Comparison of ENCODE assay signal across 19 cellular contexts in the genomic region with DNA sequence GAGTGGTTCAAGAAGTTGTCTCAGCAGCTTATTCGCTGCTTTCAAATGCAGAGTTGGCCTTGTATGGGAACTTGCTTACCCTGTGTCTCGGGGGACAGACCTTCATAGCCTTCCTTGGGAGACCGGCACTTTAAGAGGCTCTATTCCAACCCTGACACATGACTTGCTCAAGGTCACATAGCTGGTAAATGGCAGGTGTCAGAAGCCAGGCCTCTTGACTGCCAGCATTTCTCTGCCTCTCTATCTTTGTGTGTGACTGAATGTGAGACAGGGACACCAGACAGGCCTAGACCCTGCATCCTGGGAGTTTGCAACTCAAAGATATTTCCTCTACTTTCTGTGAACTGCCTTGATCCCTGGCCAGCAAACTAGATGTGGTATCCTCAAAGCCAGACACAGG.
DNase-seq lines count a peak whose midpoint lies in the region; ATAC-seq lines count a peak whose summit lies in the region.
"Had no signal": no experiment of that assay in that cellular context is flagged by ENCODE, and none has a peak within 500 bp of the region (broad histone marks: within the 10 kb centered on the region; RNA-seq: fewer than 3 reads in every experiment).

No MANE protein-coding gene starts in this region.

- no peak overlapping the region for H3K4me3 Mint-ChIP-seq in stimulated activated naive CD8-positive, alpha-beta T cell treated with anti-CD3 and anti-CD28 coated beads, Interleukin-15, Interleukin-2, amounts not matched to agents 100 ng/mL and 50 ng/mL, for 24 hours
- H3K4me3 Mint-ChIP-seq in T-helper 17 cell, result no peak overlapping the region
- H3K4me3 Mint-ChIP-seq: brain had no signal

- peaks cover 66% of the 10 kb centered on the region for H3K4me1 Mint-ChIP-seq in stimulated activated naive CD8-positive, alpha-beta T cell treated with anti-CD3 and anti-CD28 coated beads, Interleukin-15, Interleukin-2, amounts not matched to agents 100 ng/mL and 50 ng/mL, for 24 hours (ENCODE audit: low read depth)
- peaks cover 48% of the 10 kb centered on the region for H3K4me1 Mint-ChIP-seq in T-helper 17 cell

- H3K9me3 Mint-ChIP-seq in stimulated activated naive CD8-positive, alpha-beta T cell treated with anti-CD3 and anti-CD28 coated beads, Interleukin-15, Interleukin-2, amounts not matched to agents 100 ng/mL and 50 ng/mL, for 24 hours, result no peaks in the 10 kb centered on the region
- H3K9me3 Mint-ChIP-seq: brain had no signal

- H3K27ac ChIP-seq in right cardiac atrium (ENCODE audit: low read length), result peak overlapping the region; percentile 68
- H3K27ac ChIP-seq: coronary artery, lower lobe of right lung, ovary had no signal

- no peak for ATAC-seq in stimulated activated naive CD8-positive, alpha-beta T cell treated with anti-CD3 and anti-CD28 coated beads, Interleukin-15, Interleukin-2, amounts not matched to agents 100 U/mL and 50 U/mL, for 24 hours
- ATAC-seq in T-helper 17 cell (no peak), right cardiac atrium (peak; percentile 49 to 53), HG02840 (IDR thresholded peaks at IDR 0.05; ENCODE audit: low FRiP score, unreplicated experiment) (no peak)
- ATAC-seq: lower lobe of right lung had no signal

- no peaks in the 10 kb centered on the region for H3K9me3 ChIP-seq in T-helper 17 cell (ENCODE audit: control insufficient read depth, low read length, poor library complexity, severe bottlenecking)
- H3K9me3 ChIP-seq in right cardiac atrium (ENCODE audit: control insufficient read depth, low read length), result no peaks in the 10 kb centered on the region
- H3K9me3 ChIP-seq: HAP-1, lower lobe of right lung, ovary, SK-N-SH, stomach had no signal

- DNase-seq in stimulated activated naive CD8-positive, alpha-beta T cell treated with anti-CD3 and anti-CD28 coated beads, Interleukin-15, Interleukin-2, amounts not matched to agents 100 U/mL and 50 U/mL, for 24 hours, result no peak
- DNase-seq in T-helper 17 cell, result no peak
- DNase-seq in right cardiac atrium, result no peak
- no peak for DNase-seq in NCI-H1694 (lab: John Stamatoyannopoulos, UW)
- no peak for DNase-seq in NCI-H1048 (lab: John Stamatoyannopoulos, UW)
- DNase-seq: activated CD4-positive, CD25-positive, alpha-beta regulatory T cell treated with anti-CD3 and anti-CD28 coated beads, Interleukin-2, amount 50 U/mL, for 72 hours; NCI-H446; NK-92 treated with Interleukin-12 subunit alpha and Interleukin-12 subunit beta, amount 100 ng/mL, for 24 hours; SK-N-SH; stomach; T1000; trophoblast cell had no signal

- H3K4me3 ChIP-seq in right cardiac atrium (ENCODE audit: low read length), result no peak overlapping the region
- H3K4me3 ChIP-seq: coronary artery, HAP-1, lower lobe of right lung, ovary, stomach had no signal

- intact Hi-C loops in right cardiac atrium (cut with DNase I), result no loop called here

- H3K27me3 Mint-ChIP-seq in stimulated activated naive CD8-positive, alpha-beta T cell treated with anti-CD3 and anti-CD28 coated beads, Interleukin-15, Interleukin-2, amounts not matched to agents 100 ng/mL and 50 ng/mL, for 24 hours, result peaks cover 7% of the 10 kb centered on the region
- no peaks in the 10 kb centered on the region for H3K27me3 Mint-ChIP-seq in T-helper 17 cell

- H3K4me1 ChIP-seq in right cardiac atrium (ENCODE audit: control insufficient read depth, insufficient read depth, low read length), result peaks cover 11% of the 10 kb centered on the region
- H3K4me1 ChIP-seq: HAP-1, lower lobe of right lung had no signal

- no peaks in the 10 kb centered on the region for H3K27me3 ChIP-seq in right cardiac atrium (ENCODE audit: control insufficient read depth, insufficient read depth)
- H3K27me3 ChIP-seq: ovary, stomach had no signal

- 85% methylated on average over 3 of the region's 3 CpGs for WGBS in right cardiac atrium

- H3K27ac Mint-ChIP-seq in stimulated activated naive CD8-positive, alpha-beta T cell treated with anti-CD3 and anti-CD28 coated beads, Interleukin-15, Interleukin-2, amounts not matched to agents 100 ng/mL and 50 ng/mL, for 24 hours, result peak overlapping the region; percentile 21
- H3K27ac Mint-ChIP-seq in T-helper 17 cell, result peak overlapping the region; percentile 94

- H3K36me3 Mint-ChIP-seq in stimulated activated naive CD8-positive, alpha-beta T cell treated with anti-CD3 and anti-CD28 coated beads, Interleukin-15, Interleukin-2, amounts not matched to agents 100 ng/mL and 50 ng/mL, for 24 hours (ENCODE audit: low read depth), result no peaks in the 10 kb centered on the region
- no peaks in the 10 kb centered on the region for H3K36me3 Mint-ChIP-seq in T-helper 17 cell (ENCODE audit: low read depth)
- H3K36me3 Mint-ChIP-seq: brain had no signal

Comparison
In these comparisons a context has a peak if more than half of its experiments do, and no peak if none do; other contexts are left out.
1. ATAC-seq: peak in right cardiac atrium (2 of 2); none in stimulated activated naive CD8-positive, alpha-beta T cell treated with anti-CD3 and anti-CD28 coated beads, Interleukin-15, Interleukin-2, amounts not matched to agents 100 U/mL and 50 U/mL, for 24 hours (single experiment), T-helper 17 cell (single experiment) and HG02840 (single experiment).